ENCODE assay signal across 10 cellular contexts in the genomic region with DNA sequence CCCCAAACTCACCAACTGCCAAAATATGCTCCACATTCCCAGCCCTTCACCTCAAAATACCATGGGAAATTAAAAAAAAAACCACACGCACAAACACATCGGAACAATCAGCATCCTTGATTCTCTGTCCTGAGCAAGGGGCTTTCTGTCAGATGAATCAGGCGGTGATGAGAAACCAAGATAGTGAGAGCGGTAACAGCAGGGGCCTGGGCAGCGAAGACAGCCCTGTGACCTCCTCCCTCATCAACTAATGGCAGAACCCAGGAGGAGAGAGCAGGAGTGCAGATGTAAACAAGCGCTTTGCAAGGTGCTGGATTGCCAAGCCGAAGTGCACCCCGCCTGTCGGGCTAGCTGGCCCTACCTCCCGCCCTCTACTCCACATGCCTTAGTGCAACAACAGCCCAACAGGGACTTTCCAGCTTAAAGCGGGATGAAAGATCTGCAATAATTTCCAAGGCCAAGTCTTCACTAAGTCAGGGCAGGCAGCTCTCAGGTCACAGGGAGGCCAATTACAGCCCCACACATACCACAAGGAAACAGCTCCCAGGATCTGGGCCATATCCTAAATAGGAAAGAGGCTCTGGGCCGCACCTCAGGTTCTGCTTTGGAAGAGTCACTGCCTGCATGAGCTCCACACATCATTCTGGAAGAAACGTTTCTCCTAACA.
A peak's percentile ranks its signal among the peaks of the same experiment; 100 is the strongest.
DNase-seq lines count a peak whose midpoint lies in the region; ATAC-seq and TF ChIP-seq lines count a peak whose summit lies in the region.
"Had no signal": no experiment of that assay in that cellular context is flagged by ENCODE, and none has a peak within 500 bp of the region (broad histone marks: within the 10 kb centered on the region; RNA-seq: fewer than 3 reads in every experiment).

No MANE protein-coding gene starts in this region.

- TF ChIP-seq CTCF in foreskin keratinocyte (conservative IDR thresholded peaks at IDR 0.05): no peak
- TF ChIP-seq CTCF in neural crest cell (conservative IDR thresholded peaks at IDR 0.05): no peak
- no peak for TF ChIP-seq CTCF in tibial artery (IDR thresholded peaks at IDR 0.05)
- no peak for TF ChIP-seq CTCF in CD14-positive monocyte (IDR thresholded peaks at IDR 0.05)

- H3K9ac ChIP-seq in adipocyte (ENCODE audit: low read length): peak overlapping the region; percentile 53

- no peak overlapping the region for H3K4me3 Mint-ChIP-seq in neural crest cell
- no peak overlapping the region for H3K4me3 Mint-ChIP-seq in CD14-positive monocyte
- H3K4me3 Mint-ChIP-seq: T-helper 2 cell treated with Interferon-gamma antibody and Interleukin-4, amounts not matched to agents 5 μg/mL and 100 μg/mL, for 36 hours had no signal

- H3K27ac Mint-ChIP-seq in neural crest cell (ENCODE audit: unreplicated experiment) (peak overlapping the region; percentile 73), CD14-positive monocyte (peak overlapping the region in 1 of 7 donors; percentile 69)
- H3K27ac Mint-ChIP-seq: T-helper 2 cell treated with Interferon-gamma antibody and Interleukin-4, amounts not matched to agents 5 μg/mL and 100 μg/mL, for 36 hours had no signal

- H3K27ac ChIP-seq in foreskin keratinocyte (peak overlapping the region; percentile 28), tibial artery (peak overlapping the region; percentile 78 to 82)

- H3K9me3 Mint-ChIP-seq in neural crest cell (no peaks in the 10 kb centered on the region), CD14-positive monocyte (no peaks in the 10 kb centered on the region)
- H3K9me3 Mint-ChIP-seq: T-helper 2 cell treated with Interferon-gamma antibody and Interleukin-4, amounts not matched to agents 5 μg/mL and 100 μg/mL, for 36 hours had no signal

- peaks cover 3% of the 10 kb centered on the region for H3K36me3 Mint-ChIP-seq in neural crest cell (ENCODE audit: low read depth)
- peaks cover 0 to under 1% of the 10 kb centered on the region in 2 donors for H3K36me3 Mint-ChIP-seq in CD14-positive monocyte

- peaks cover 2% of the 10 kb centered on the region for H3K4me1 Mint-ChIP-seq in neural crest cell
- H3K4me1 Mint-ChIP-seq in CD14-positive monocyte: peaks cover 5% of the 10 kb centered on the region

- peaks cover 24% of the 10 kb centered on the region for H3K4me1 ChIP-seq in adipocyte (ENCODE audit: control insufficient read depth, insufficient read depth, low read length)
- H3K4me1 ChIP-seq in foreskin keratinocyte: peaks cover 20% of the 10 kb centered on the region
- peaks cover 9 to 45% (median 24%) of the 10 kb centered on the region in 4 donors for H3K4me1 ChIP-seq in tibial artery

- no peaks in the 10 kb centered on the region for H3K27me3 ChIP-seq in adipocyte (replicated peaks; ENCODE audit: control insufficient read depth, insufficient read depth, low read length)
- no peaks in the 10 kb centered on the region for H3K27me3 ChIP-seq in foreskin keratinocyte
- H3K27me3 ChIP-seq in tibial artery: no peaks in the 10 kb centered on the region

- intact Hi-C loops in tibial artery (cut with DNase I; ENCODE audit: low total_unique reads): no loop called here
- intact Hi-C loops in CD14-positive monocyte (cut with micrococcal nuclease): no loop called here
- intact Hi-C loops in posterior vena cava (cut with DNase I): no loop called here

- peak; percentile 6 for ATAC-seq in foreskin keratinocyte

- H3K27me3 Mint-ChIP-seq in neural crest cell (ENCODE audit: low read depth) (no peaks in the 10 kb centered on the region), CD14-positive monocyte (ENCODE audit: low read depth in 3 of 3) (no peaks in the 10 kb centered on the region)

- H3K36me3 ChIP-seq in adipocyte (ENCODE audit: control insufficient read depth, insufficient read depth, low read length, severe bottlenecking) (peaks cover 8% of the 10 kb centered on the region), tibial artery (peaks cover 0 to 12% (median 10%) of the 10 kb centered on the region in 3 donors)

- H3K4me3 ChIP-seq in adipocyte (ENCODE audit: low read length) (peak overlapping the region; percentile 49), tibial artery (no peak overlapping the region)

- no peak for DNase-seq in adipocyte (ENCODE audit: low read depth)
- no peak for DNase-seq in foreskin keratinocyte
- DNase-seq in neural crest cell (ENCODE audit: low read depth, low spot score): no peak
- DNase-seq in tibial artery: peak; percentile 43 to 77
- DNase-seq in SW 1271 (lab: John Stamatoyannopoulos, UW): no peak
- no peak for DNase-seq in CD14-positive monocyte (ENCODE audit: low spot score)
- no peak for DNase-seq in posterior vena cava (ENCODE audit: low spot score)
- DNase-seq: DMS153, NCI-H2029 had no signal

- H3K9me3 ChIP-seq in adipocyte (ENCODE audit: control insufficient read depth, low read length) (no peaks in the 10 kb centered on the region), tibial artery (no peaks in the 10 kb centered on the region)

Comparison
In these comparisons a context has a peak if more than half of its experiments do, and no peak if none do; other contexts are left out.
1. DNase-seq: peak in tibial artery (2 of 2); none in adipocyte (single experiment), foreskin keratinocyte (0 of 2), neural crest cell (single experiment), SW 1271 (0 of 2), CD14-positive monocyte (single experiment) and posterior vena cava (single experiment).